10 cellular contexts compared by ENCODE assay signal in the genomic region with DNA sequence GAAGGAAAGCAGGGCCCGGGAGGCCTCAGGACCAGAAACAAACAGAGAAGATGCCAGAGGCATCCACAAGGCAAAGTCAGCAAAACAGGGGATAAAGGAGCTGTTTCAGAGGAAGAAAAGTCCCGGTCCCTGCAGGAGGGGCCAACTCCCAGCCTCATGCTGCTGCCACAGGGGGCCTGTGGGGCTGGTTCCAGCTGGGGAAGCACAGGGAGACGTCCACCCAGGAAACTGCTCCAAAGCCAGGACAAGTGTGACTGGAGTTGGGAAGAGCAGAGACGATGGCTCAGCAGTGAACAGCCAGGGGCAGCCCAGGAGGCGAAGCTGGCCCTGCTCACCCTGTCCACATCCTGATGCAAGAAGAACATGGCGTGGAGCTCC.
"Had no signal": no experiment of that assay in that cellular context is flagged by ENCODE, and none has a peak within 500 bp of the region (broad histone marks: within the 10 kb centered on the region; RNA-seq: fewer than 3 reads in every experiment).

No MANE protein-coding gene starts in this region.

- H3K4me3 ChIP-seq: gastroesophageal sphincter, ovary, thyroid gland had no signal

- H3K4me1 ChIP-seq: gastroesophageal sphincter, thyroid gland had no signal

- H3K27ac ChIP-seq: brain microvascular endothelial cell, gastroesophageal sphincter, ovary, thyroid gland had no signal

- H3K9me3 ChIP-seq: gastroesophageal sphincter, ovary, thyroid gland had no signal

- DNase-seq: activated CD4-positive, alpha-beta T cell treated with anti-CD3 and anti-CD28 coated beads for 4 hours; activated naive CD4-positive, alpha-beta T cell; activated naive CD8-positive, alpha-beta T cell treated with anti-CD3 and anti-CD28 coated beads, Interleukin-2, amount 10 ng/mL, durations not matched to agents 7 days and 5 days; left ventricle myocardium superior; mesenchymal stem cell; ovary; stimulated activated CD4-positive, alpha-beta T cell treated with anti-CD3 and anti-CD28 coated beads, Interleukin-2, amount 100 ng/mL, for 48 hours; thyroid gland had no signal

- H3K36me3 ChIP-seq: brain microvascular endothelial cell, gastroesophageal sphincter, ovary, thyroid gland had no signal

- ATAC-seq: gastroesophageal sphincter, left ventricle myocardium superior had no signal

- H3K27me3 ChIP-seq: brain microvascular endothelial cell, ovary, thyroid gland had no signal
